12 cellular contexts compared by ENCODE assay signal in genomic region chr21:42830456-42831455, GRCh38. TPM values are rescaled to one million over a fixed set of nuclear protein-coding genes. Genes with fewer than 3 reads are reported as not detected.
DNase-seq lines count a peak whose midpoint lies in the region; ATAC-seq and TF ChIP-seq lines count a peak whose summit lies in the region.
"Had no signal": no experiment of that assay in that cellular context is flagged by ENCODE, and none has a peak within 500 bp of the region (broad histone marks: within the 10 kb centered on the region; RNA-seq: fewer than 3 reads in every experiment).

No MANE protein-coding gene starts in this region.

- H3K79me2 ChIP-seq in OCI-LY1 (ENCODE audit: insufficient read depth, low read length): no peaks in the 10 kb centered on the region

- H3K9me2 ChIP-seq in OCI-LY1 (ENCODE audit: low read depth, low read length): no peaks in the 10 kb centered on the region

- H3K27me3 ChIP-seq in OCI-LY1 (ENCODE audit: insufficient read depth, low read length) (peaks cover 9% of the 10 kb centered on the region; the same call in 1 of the 2 replicates), stomach (peaks cover 2 to 73% (median 28%) of the 10 kb centered on the region in 3 donors), psoas muscle (ENCODE audit: insufficient read depth in 3 of 3, low read length in 2 of 3) (peaks cover 0 to 50% (median 4%) of the 10 kb centered on the region in 3 donors)

- 54 to 66% (median 60%) methylated on average over 25 of the region's 25 CpGs for WGBS in stomach, 5 donors
- WGBS in psoas muscle, 3 donors: 60 to 68% (median 64%) methylated on average over 25 of the region's 25 CpGs

- 0 out of 2 replicates have a peak, but pooled peaks cover 5% of the 10 kb centered on the region for H3K9me3 ChIP-seq in OCI-LY1 (ENCODE audit: low read length)
- H3K9me3 ChIP-seq in stomach: no peaks in the 10 kb centered on the region
- H3K9me3 ChIP-seq in psoas muscle: no peaks in the 10 kb centered on the region

- peak; percentile 40; the same call in 1 of the 2 replicates for TF ChIP-seq CTCF in OCI-LY1 (IDR thresholded peaks at IDR 0.05; ENCODE audit: low read length)
- TF ChIP-seq CTCF in stomach (IDR thresholded peaks at IDR 0.05): no peak
- TF ChIP-seq CTCF in psoas muscle (IDR thresholded peaks at IDR 0.05): no peak

- DNase-seq in activated gamma-delta T cell treated with Interleukin-2 at 50 U/mL for 16 hours (peak; percentile 14), activated gamma-delta T cell (lab: John Stamatoyannopoulos, UW) (no peak), stomach (peak; percentile 25), NCI-H1092 (lab: John Stamatoyannopoulos, UW) (no peak), psoas muscle (no peak)
- DNase-seq in effector memory CD8-positive, alpha-beta T cell: no peak
- DNase-seq: DMS79, NCI-H146, substantia nigra had no signal

- H3K27ac ChIP-seq in OCI-LY1 (ENCODE audit: low read depth, low read length, poor library complexity, severe bottlenecking): no peak overlapping the region
- no peak overlapping the region for H3K27ac ChIP-seq in stomach
- no peak overlapping the region for H3K27ac ChIP-seq in psoas muscle

- no peak for TF ChIP-seq POLR2A in stomach (IDR thresholded peaks at IDR 0.05)

- H3K4me3 ChIP-seq in OCI-LY1 (ENCODE audit: low read depth, low read length, poor library complexity, severe bottlenecking): no peak overlapping the region
- H3K4me3 ChIP-seq in stomach: no peak overlapping the region
- H3K4me3 ChIP-seq in psoas muscle: no peak overlapping the region
- H3K4me3 ChIP-seq: lung had no signal

- intact Hi-C loops in stomach (cut with DNase I; ENCODE audit: low total_unique reads) (no loop called here), psoas muscle (cut with DNase I) (loop anchor here in 1 of 2 donors (10.0 kb wide), 1 partner anchor 1924 kb away; no protein-coding TSS in a partner anchor)

- H4K20me1 ChIP-seq in OCI-LY1 (ENCODE audit: insufficient read depth, low read length): no peaks in the 10 kb centered on the region

- H3K36me3 Mint-ChIP-seq in effector memory CD8-positive, alpha-beta T cell (ENCODE audit: insufficient read depth): peaks cover 16% of the 10 kb centered on the region
- H3K36me3 Mint-ChIP-seq in activated T-helper 17 cell treated with anti-CD3 and anti-CD28 coated beads, Interleukin-2, amount 50 U/mL, for 72 hours (ENCODE audit: low read depth): no peaks in the 10 kb centered on the region

- H3K4me1 Mint-ChIP-seq in effector memory CD8-positive, alpha-beta T cell (ENCODE audit: low read depth in 2 of 2): peaks cover 24 to 28% of the 10 kb centered on the region in 2 donors
- H3K4me1 Mint-ChIP-seq in activated T-helper 17 cell treated with anti-CD3 and anti-CD28 coated beads, Interleukin-2, amount 50 U/mL, for 72 hours: peaks cover 19% of the 10 kb centered on the region

- H3F3A ChIP-seq in OCI-LY1 (ENCODE audit: insufficient read depth, low read length): no peaks in the 10 kb centered on the region

- no peak overlapping the region for H2AFZ ChIP-seq in OCI-LY1 (ENCODE audit: low read length)

- H3K9me3 Mint-ChIP-seq in effector memory CD8-positive, alpha-beta T cell: peaks cover 0 to 2% of the 10 kb centered on the region in 2 donors
- H3K9me3 Mint-ChIP-seq in activated T-helper 17 cell treated with anti-CD3 and anti-CD28 coated beads, Interleukin-2, amount 50 U/mL, for 72 hours: no peaks in the 10 kb centered on the region

- ATAC-seq in effector memory CD8-positive, alpha-beta T cell (replicated peaks): peak; percentile 34
- no peak for ATAC-seq in activated T-helper 17 cell treated with anti-CD3 and anti-CD28 coated beads, Interleukin-2, amount 50 U/mL, for 72 hours (replicated peaks)
- no peak for ATAC-seq in psoas muscle

- peak overlapping the region in 1 of 2 donors; percentile 40 for H3K4me3 Mint-ChIP-seq in effector memory CD8-positive, alpha-beta T cell
- no peak overlapping the region for H3K4me3 Mint-ChIP-seq in activated T-helper 17 cell treated with anti-CD3 and anti-CD28 coated beads, Interleukin-2, amount 50 U/mL, for 72 hours

- no peak overlapping the region for H3K4me2 ChIP-seq in OCI-LY1 (ENCODE audit: low read length)

- H3K27ac Mint-ChIP-seq in effector memory CD8-positive, alpha-beta T cell: no peak overlapping the region
- no peak overlapping the region for H3K27ac Mint-ChIP-seq in activated T-helper 17 cell treated with anti-CD3 and anti-CD28 coated beads, Interleukin-2, amount 50 U/mL, for 72 hours

- no peak overlapping the region for H3K9ac ChIP-seq in OCI-LY1 (ENCODE audit: low read length)

- no peaks in the 10 kb centered on the region; the same call in 1 of the 2 replicates for H3K36me3 ChIP-seq in OCI-LY1 (ENCODE audit: insufficient read depth, low read length)
- H3K36me3 ChIP-seq in stomach: no peaks in the 10 kb centered on the region
- no peaks in the 10 kb centered on the region for H3K36me3 ChIP-seq in psoas muscle (ENCODE audit: insufficient read depth in 1 of 2, low read depth in 1 of 2)

- H3K4me1 ChIP-seq in OCI-LY1 (ENCODE audit: insufficient read depth, low read length, severe bottlenecking) (no peaks in the 10 kb centered on the region), stomach (peaks cover 0 to 8% (median 7%) of the 10 kb centered on the region in 4 donors), psoas muscle (no peaks in the 10 kb centered on the region)

- H3K27me3 Mint-ChIP-seq in effector memory CD8-positive, alpha-beta T cell: peaks cover 20 to 31% of the 10 kb centered on the region in 2 donors
- H3K27me3 Mint-ChIP-seq in activated T-helper 17 cell treated with anti-CD3 and anti-CD28 coated beads, Interleukin-2, amount 50 U/mL, for 72 hours: peaks cover 14% of the 10 kb centered on the region

- TF ChIP-seq EP300 in stomach (IDR thresholded peaks at IDR 0.05): no peak

RNA-seq across cellular contexts. Expression of gene WDR4, which starts 48.6 kb away (rescaled TPM):
- 100 to 1,000 TPM in 1 of 5 donors, 10 to 100 TPM in 2, 1 to 10 TPM in 2; 7.6 to 285 (median 21.5) TPM for total RNA-seq in stomach
- polyA plus RNA-seq in stomach: 10 to 100 TPM in 1 of 3 donors, 1 to 10 TPM in 2; 7.5 to 10.4 (median 7.8) TPM
- total RNA-seq in activated T-helper 17 cell treated with anti-CD3 and anti-CD28 coated beads, Interleukin-2, amount 50 U/mL, for 72 hours: 10 to 100 TPM; 20.1 to 52.0 TPM
- total RNA-seq in psoas muscle: 10 to 100 TPM in 3 of 4 donors, 1 to 10 TPM in 1; 4.8 to 16.4 (median 10.8) TPM
- polyA plus RNA-seq in psoas muscle: 10 to 100 TPM; 10.9 to 40.2 (median 26.4) TPM

Comparison
In these comparisons a context has a peak if more than half of its experiments do, and no peak if none do; other contexts are left out.
1. DNase-seq: peak in activated gamma-delta T cell treated with Interleukin-2 at 50 U/mL for 16 hours (single experiment) and stomach (single experiment); none in activated gamma-delta T cell (single experiment), effector memory CD8-positive, alpha-beta T cell (0 of 3), NCI-H1092 (single experiment) and psoas muscle (0 of 2).